Comparison of ENCODE assay signal across 8 cellular contexts in genomic region chr6:152206072-152206818, GRCh38.
DNase-seq lines count a peak whose midpoint lies in the region; ATAC-seq, FAIRE-seq and TF ChIP-seq lines count a peak whose summit lies in the region.

No MANE protein-coding gene starts in this region.

- no peaks in the 10 kb centered on the region for H3K9me3 ChIP-seq in CD8-positive, alpha-beta memory T cell (ENCODE audit: low read length)
- no peaks in the 10 kb centered on the region for H3K9me3 ChIP-seq in Loucy (ENCODE audit: insufficient read depth, low read depth, low read length)
- no peaks in the 10 kb centered on the region for H3K9me3 ChIP-seq in kidney (ENCODE audit: control insufficient read depth in 1 of 2, low read length in 2 of 2)

- DNase-seq in CD8-positive, alpha-beta memory T cell: peak in 3 of 5 donors; percentile 3 to 55 (median 22)
- peak in 1 of 2 donors; percentile 34 for DNase-seq in activated naive CD4-positive, alpha-beta T cell treated with anti-CD3 and anti-CD28 coated beads, Interleukin-2, amount 50 U/mL, for 72 hours (ENCODE audit: low spot score in 2 of 2)
- peak; percentile 73 for DNase-seq in kidney
- no peak for DNase-seq in stimulated activated naive B cell treated with anti-CD40 and anti-IgM and Interleukin-4, amounts not matched to agents 10 μg/mL and 1 μg/mL and 100 μg/mL, for 72 hours
- no peak for DNase-seq in frontal cortex (ENCODE audit: low spot score in 2 of 2)
- no peak for DNase-seq in NCI-H510A (lab: John Stamatoyannopoulos, UW)
- no peak for DNase-seq in NCI-H1694 (lab: John Stamatoyannopoulos, UW)

- H3K9ac ChIP-seq in Loucy (ENCODE audit: low read depth, low read length, poor library complexity, severe bottlenecking) (no peak overlapping the region), kidney (ENCODE audit: low read length in 2 of 2) (no peak overlapping the region)

- no peaks in the 10 kb centered on the region for H3K9me3 Mint-ChIP-seq in CD8-positive, alpha-beta memory T cell
- no peaks in the 10 kb centered on the region for H3K9me3 Mint-ChIP-seq in activated naive CD4-positive, alpha-beta T cell treated with anti-CD3 and anti-CD28 coated beads, Interleukin-2, amount 50 U/mL, for 72 hours
- H3K9me3 Mint-ChIP-seq in stimulated activated naive B cell treated with anti-CD40 and anti-IgM and Interleukin-4, amounts not matched to agents 10 μg/mL and 1 μg/mL and 100 μg/mL, for 72 hours: no peaks in the 10 kb centered on the region

- peaks cover 0 to 2% of the 10 kb centered on the region in 2 donors for H3K27me3 Mint-ChIP-seq in CD8-positive, alpha-beta memory T cell
- no peaks in the 10 kb centered on the region for H3K27me3 Mint-ChIP-seq in stimulated activated naive B cell treated with anti-CD40 and anti-IgM and Interleukin-4, amounts not matched to agents 10 μg/mL and 1 μg/mL and 100 μg/mL, for 72 hours

- POLR2A ChIA-PET in CD8-positive, alpha-beta memory T cell (lab: Charles Lee): no interaction called here

- intact Hi-C loops in kidney (cut with DNase I): no loop called here

- H3K27ac Mint-ChIP-seq in CD8-positive, alpha-beta memory T cell: peak overlapping the region in 5 of 8 donors; percentile 22 to 86 (median 50)
- H3K27ac Mint-ChIP-seq in activated naive CD4-positive, alpha-beta T cell treated with anti-CD3 and anti-CD28 coated beads, Interleukin-2, amount 50 U/mL, for 72 hours: peak overlapping the region; percentile 3 to 10
- no peak overlapping the region for H3K27ac Mint-ChIP-seq in stimulated activated naive B cell treated with anti-CD40 and anti-IgM and Interleukin-4, amounts not matched to agents 10 μg/mL and 1 μg/mL and 100 μg/mL, for 72 hours

- H3K4me1 ChIP-seq in CD8-positive, alpha-beta memory T cell (ENCODE audit: insufficient read depth, low read length): no peaks in the 10 kb centered on the region
- H3K4me1 ChIP-seq in Loucy (ENCODE audit: insufficient read depth, low read length, poor library complexity, severe bottlenecking): no peaks in the 10 kb centered on the region
- H3K4me1 ChIP-seq in kidney (ENCODE audit: control insufficient read depth in 1 of 2, insufficient read depth in 1 of 2, low read depth in 1 of 2, low read length in 2 of 2): no peaks in the 10 kb centered on the region

- H3F3A ChIP-seq in Loucy (ENCODE audit: low read depth): no peaks in the 10 kb centered on the region

- FAIRE-seq in kidney (lab: Jason Lieb, UNC) (no peak), frontal cortex (lab: Jason Lieb, UNC) (no peak)

- H3K4me1 Mint-ChIP-seq in CD8-positive, alpha-beta memory T cell: peaks cover 4 to 5% (median 4%) of the 10 kb centered on the region in 3 donors
- no peaks in the 10 kb centered on the region for H3K4me1 Mint-ChIP-seq in stimulated activated naive B cell treated with anti-CD40 and anti-IgM and Interleukin-4, amounts not matched to agents 10 μg/mL and 1 μg/mL and 100 μg/mL, for 72 hours

- H4K20me1 ChIP-seq in Loucy (ENCODE audit: insufficient read depth, low read length, poor library complexity, severe bottlenecking): no peaks in the 10 kb centered on the region

- H3K36me3 ChIP-seq in CD8-positive, alpha-beta memory T cell (ENCODE audit: insufficient read depth, low read length): peaks cover 35% of the 10 kb centered on the region
- H3K36me3 ChIP-seq in Loucy (ENCODE audit: insufficient read depth, low read length) (peaks cover 38% of the 10 kb centered on the region), kidney (ENCODE audit: control insufficient read depth in 1 of 2, insufficient read depth in 2 of 2, low read length in 2 of 2) (peaks cover 31 to 57% of the 10 kb centered on the region in 2 donors)

- no peak for ATAC-seq in activated naive CD4-positive, alpha-beta T cell treated with anti-CD3 and anti-CD28 coated beads, Interleukin-2, amount 50 U/mL, for 72 hours
- ATAC-seq in stimulated activated naive B cell treated with anti-CD40 and anti-IgM and Interleukin-4, amounts not matched to agents 10 μg/mL and 1 μg/mL and 100 μg/mL, for 72 hours (replicated peaks): peak; percentile 36 to 43

- no peak overlapping the region for H3K4me3 Mint-ChIP-seq in CD8-positive, alpha-beta memory T cell
- no peak overlapping the region for H3K4me3 Mint-ChIP-seq in stimulated activated naive B cell treated with anti-CD40 and anti-IgM and Interleukin-4, amounts not matched to agents 10 μg/mL and 1 μg/mL and 100 μg/mL, for 72 hours

- H2AFZ ChIP-seq in Loucy (ENCODE audit: low read length): no peak overlapping the region

- peaks cover 23 to 87% (median 49%) of the 10 kb centered on the region in 3 donors for H3K36me3 Mint-ChIP-seq in CD8-positive, alpha-beta memory T cell
- peaks cover 18 to 23% of the 10 kb centered on the region in 2 donors for H3K36me3 Mint-ChIP-seq in activated naive CD4-positive, alpha-beta T cell treated with anti-CD3 and anti-CD28 coated beads, Interleukin-2, amount 50 U/mL, for 72 hours
- H3K36me3 Mint-ChIP-seq in stimulated activated naive B cell treated with anti-CD40 and anti-IgM and Interleukin-4, amounts not matched to agents 10 μg/mL and 1 μg/mL and 100 μg/mL, for 72 hours: peaks cover 15 to 38% of the 10 kb centered on the region in 2 donors

- H3K27ac ChIP-seq in CD8-positive, alpha-beta memory T cell (ENCODE audit: low read depth, low read length): no peak overlapping the region
- no peak overlapping the region for H3K27ac ChIP-seq in kidney (ENCODE audit: low read depth in 2 of 2, low read length in 2 of 2)

- no peak overlapping the region for H3K4me2 ChIP-seq in Loucy (ENCODE audit: low read depth, low read length, poor library complexity, severe bottlenecking)

- no peaks in the 10 kb centered on the region for H3K79me2 ChIP-seq in Loucy (ENCODE audit: insufficient read depth, low read length)

- no peaks in the 10 kb centered on the region for H3K27me3 ChIP-seq in CD8-positive, alpha-beta memory T cell (ENCODE audit: insufficient read depth, low read length, poor library complexity, severe bottlenecking)
- no peaks in the 10 kb centered on the region for H3K27me3 ChIP-seq in Loucy (ENCODE audit: insufficient read depth, low read length, poor library complexity, severe bottlenecking)

- H3K4me3 ChIP-seq in CD8-positive, alpha-beta memory T cell (ENCODE audit: low read length): no peak overlapping the region
- H3K4me3 ChIP-seq in Loucy (ENCODE audit: low read length, poor library complexity, severe bottlenecking) (no peak overlapping the region), kidney (ENCODE audit: low read length in 2 of 2) (no peak overlapping the region)

- CTCF ChIA-PET in CD8-positive, alpha-beta memory T cell (lab: Charles Lee): interaction anchor here (1.3 to 2.2 kb wide), 3 partner anchors 21 to 51 kb away, joined by 3 to 8 read pairs (median 7); no protein-coding TSS in a partner anchor

- no peaks in the 10 kb centered on the region for H3K9me2 ChIP-seq in Loucy (replicated peaks; ENCODE audit: low read depth, low read length)

- peak; percentile 64 for TF ChIP-seq CTCF in Loucy (conservative IDR thresholded peaks at IDR 0.05; ENCODE audit: low read length)
- TF ChIP-seq CTCF in kidney (IDR thresholded peaks at IDR 0.05; ENCODE audit: borderline replicate concordance, extremely low read depth, insufficient read depth): peak; percentile 25

Comparison
In these comparisons a context has a peak if more than half of its experiments do, and no peak if none do; other contexts are left out.
1. DNase-seq: peak in CD8-positive, alpha-beta memory T cell (3 of 5) and kidney (single experiment); none in stimulated activated naive B cell treated with anti-CD40 and anti-IgM and Interleukin-4, amounts not matched to agents 10 μg/mL and 1 μg/mL and 100 μg/mL, for 72 hours (single experiment), frontal cortex (0 of 2), NCI-H510A (single experiment) and NCI-H1694 (single experiment).
2. ATAC-seq: peak in stimulated activated naive B cell treated with anti-CD40 and anti-IgM and Interleukin-4, amounts not matched to agents 10 μg/mL and 1 μg/mL and 100 μg/mL, for 72 hours (2 of 2); none in activated naive CD4-positive, alpha-beta T cell treated with anti-CD3 and anti-CD28 coated beads, Interleukin-2, amount 50 U/mL, for 72 hours (0 of 2).